In genomic region chr1:155322953-155323728, GRCh38 we compare ENCODE assay signal across 8 cellular contexts. TPM values are rescaled to one million over a fixed set of nuclear protein-coding genes. Genes with fewer than 3 reads are reported as not detected.
DNase-seq lines count a peak whose midpoint lies in the region; ATAC-seq, FAIRE-seq and TF ChIP-seq lines count a peak whose summit lies in the region.

No MANE protein-coding gene starts in this region.

- DNase-seq in NCI-H2196 treated with DMSO at 0.1 percent for 48 hours (lab: John Stamatoyannopoulos, UW; ENCODE audit: unreplicated experiment), result peak; percentile 93
- DNase-seq in activated B cell treated with CpG ODN at 0.5 μM for 24 hours, result peak; percentile 92
- peak; percentile 81 for DNase-seq in bronchial epithelial cell (ENCODE audit: low read depth)
- DNase-seq in immature natural killer cell, result peak; percentile 87
- DNase-seq in small intestine, result peak; percentile 84

- H3K4me1 ChIP-seq in small intestine (ENCODE audit: control insufficient read depth in 2 of 2, insufficient read depth in 1 of 2, low read depth in 1 of 2, low read length in 1 of 2), result peaks cover 0 to 7% of the 10 kb centered on the region in 2 donors

- peaks cover 39% of the 10 kb centered on the region for H3K4me1 Mint-ChIP-seq in activated B cell treated with CpG ODN at 0.5 μM for 24 hours
- H3K4me1 Mint-ChIP-seq in immature natural killer cell, result peaks cover 24 to 30% of the 10 kb centered on the region in 2 donors

- POLR2A ChIA-PET in activated B cell treated with CpG ODN at 0.5 μM for 24 hours (lab: Charles Lee), result interaction anchor here (0.6 to 3.4 kb wide), 20 partner anchors 10 to 536 kb away, joined by 3 to 39 read pairs (median 4); partner anchors contain the start of genes ASH1L, CLK2, ENTREP3 and FDPS

- no peak for TF ChIP-seq CTCF in activated B cell treated with CpG ODN at 0.5 μM for 24 hours (IDR thresholded peaks at IDR 0.05)
- TF ChIP-seq CTCF in bronchial epithelial cell (IDR thresholded peaks at IDR 0.05; ENCODE audit: insufficient read depth, low read length, severe bottlenecking), result peak; percentile 94

- H3K4me3 ChIP-seq in bronchial epithelial cell (ENCODE audit: low read depth, low read length), result peak overlapping the region; percentile 91
- H3K4me3 ChIP-seq in small intestine (ENCODE audit: low read depth in 1 of 2, low read length in 2 of 2), result peak overlapping the region; percentile 82 to 87

- FAIRE-seq in bronchial epithelial cell (lab: Jason Lieb, UNC), result no peak
- no peak for FAIRE-seq in small intestine (lab: Jason Lieb, UNC)

- H3K4me3 Mint-ChIP-seq in activated B cell treated with CpG ODN at 0.5 μM for 24 hours, result peak overlapping the region; percentile 88
- peak overlapping the region; percentile 85 to 92 (median 88) for H3K4me3 Mint-ChIP-seq in immature natural killer cell

- peaks cover 5% of the 10 kb centered on the region for H3K36me3 ChIP-seq in bronchial epithelial cell (ENCODE audit: control insufficient read depth, insufficient read depth, low read length)
- peaks cover 0 to 3% of the 10 kb centered on the region in 2 donors for H3K36me3 ChIP-seq in small intestine (ENCODE audit: control insufficient read depth in 2 of 2, insufficient read depth in 2 of 2, low read length in 2 of 2)

- H3K36me3 Mint-ChIP-seq in activated B cell treated with CpG ODN at 0.5 μM for 24 hours (ENCODE audit: low read depth) (peaks cover 17% of the 10 kb centered on the region), immature natural killer cell (peaks cover 0 to 8% (median 0%) of the 10 kb centered on the region in 3 donors)

- peak; percentile 34 for TF ChIP-seq POLR2A in GM15510 (IDR thresholded peaks at IDR 0.05; ENCODE audit: borderline replicate concordance, extremely low read depth, insufficient read length)

- intact Hi-C loops in activated B cell treated with CpG ODN at 0.5 μM for 24 hours (cut with micrococcal nuclease), result loop anchor here (1.0 to 5.0 kb wide), 11 partner anchors 15 to 269 kb away; partner anchors contain the start of genes ASH1L, CLK2, ENTREP3 and FDPS

- WGBS in small intestine, 3 donors, result 0 to 1% (median 1%) methylated on average over 27 to 58 of the region's 58 CpGs

- H3K27ac Mint-ChIP-seq in activated B cell treated with CpG ODN at 0.5 μM for 24 hours (peak overlapping the region; percentile 46), immature natural killer cell (peak overlapping the region in 5 of 6 donors; percentile 23 to 95 (median 82))

- H3K27me3 ChIP-seq in bronchial epithelial cell (ENCODE audit: control insufficient read depth, insufficient read depth, low read length), result no peaks in the 10 kb centered on the region
- no peaks in the 10 kb centered on the region for H3K27me3 ChIP-seq in small intestine (ENCODE audit: control insufficient read depth in 2 of 2, insufficient read depth in 2 of 2, low read length in 2 of 2)

- H3K27me3 Mint-ChIP-seq in activated B cell treated with CpG ODN at 0.5 μM for 24 hours (no peaks in the 10 kb centered on the region), immature natural killer cell (ENCODE audit: low read depth in 3 of 3) (peaks cover 0 to 9% (median 5%) of the 10 kb centered on the region in 3 donors)

- H3K27ac ChIP-seq in small intestine (ENCODE audit: low read depth in 1 of 2, low read length in 1 of 2), result peak overlapping the region; percentile 91 to 97

- peak; percentile 35 for ATAC-seq in HG03095 (IDR thresholded peaks at IDR 0.05; ENCODE audit: unreplicated experiment)
- peak; percentile 47 for ATAC-seq in activated B cell treated with CpG ODN at 0.5 μM for 24 hours (ENCODE audit: low read depth)
- no peak for ATAC-seq in GM18520 (IDR thresholded peaks at IDR 0.05; ENCODE audit: unreplicated experiment)

- CTCF ChIA-PET in activated B cell treated with CpG ODN at 0.5 μM for 24 hours (lab: Charles Lee), result interaction anchor here (0.7 to 5.9 kb wide), 15 partner anchors 10 to 406 kb away, joined by 3 to 79 read pairs (median 4); partner anchors contain the start of genes CLK2, ENTREP3, FDPS and THBS3

- no peaks in the 10 kb centered on the region for H3K9me3 Mint-ChIP-seq in activated B cell treated with CpG ODN at 0.5 μM for 24 hours
- no peaks in the 10 kb centered on the region for H3K9me3 Mint-ChIP-seq in immature natural killer cell

- H3K9me3 ChIP-seq in small intestine (ENCODE audit: control insufficient read depth, low read depth), result no peaks in the 10 kb centered on the region

RNA-seq across cellular contexts. Expression of gene RUSC1, which starts 2.4 kb away (rescaled TPM):
- 15.0 TPM in 2 replicates for total RNA-seq in activated B cell treated with CpG ODN at 0.5 μM for 24 hours
- 13.2 and 20.6 TPM in 2 replicates for total RNA-seq in bronchial epithelial cell
- 10 to 100 TPM in 2 of 3 donors, 1 to 10 TPM in 1; 9.2 to 21.3 (median 18.1) TPM for polyA plus RNA-seq in immature natural killer cell
- polyA plus RNA-seq in small intestine, result 10 to 100 TPM; 32.7 to 60.8 (median 48.1) TPM

RNA-seq across cellular contexts. Expression of gene FDPS, which starts 14.5 kb away (rescaled TPM):
- total RNA-seq in activated B cell treated with CpG ODN at 0.5 μM for 24 hours (241 and 242 TPM in 2 replicates), bronchial epithelial cell (103 and 167 TPM in 2 replicates)
- polyA plus RNA-seq in immature natural killer cell (100 to 1,000 TPM; 173 to 279 (median 206) TPM), small intestine (100 to 1,000 TPM; 194 to 343 (median 196) TPM)

RNA-seq across cellular contexts. Expression of gene PKLR, which starts 21.9 kb away (rescaled TPM):
- total RNA-seq in activated B cell treated with CpG ODN at 0.5 μM for 24 hours, result 0.18 TPM in 1 of 2 replicates, not detected in the other
- not detected in 2 replicates for total RNA-seq in bronchial epithelial cell
- polyA plus RNA-seq in immature natural killer cell, result not detected
- polyA plus RNA-seq in small intestine, result 1 to 10 TPM; 3.8 to 9.2 (median 5.7) TPM

RNA-seq across cellular contexts. Expression of gene HCN3, which starts 45.9 kb away (rescaled TPM):
- total RNA-seq in activated B cell treated with CpG ODN at 0.5 μM for 24 hours (2.7 TPM in 2 replicates), bronchial epithelial cell (0.90 and 1.1 TPM in 2 replicates)
- polyA plus RNA-seq in immature natural killer cell (under 1 TPM in 1 of 3 donors, not detected in 2; 0.52 TPM), small intestine (10 to 100 TPM in 1 of 3 donors, 1 to 10 TPM in 2; 4.0 to 11.9 (median 4.3) TPM)

RNA-seq across cellular contexts. Expression of gene CLK2, which starts 49.8 kb away (rescaled TPM):
- total RNA-seq in activated B cell treated with CpG ODN at 0.5 μM for 24 hours, result 109 and 112 TPM in 2 replicates
- total RNA-seq in bronchial epithelial cell, result 19.7 and 23.4 TPM in 2 replicates
- 10 to 100 TPM in 1 of 3 donors, 1 to 10 TPM in 2; 5.8 to 15.6 (median 6.2) TPM for polyA plus RNA-seq in immature natural killer cell
- 10 to 100 TPM; 27.0 to 41.6 (median 33.8) TPM for polyA plus RNA-seq in small intestine
